9 cellular contexts compared by ENCODE assay signal in genomic region chr4:182916483-182917181, GRCh38.
A peak's percentile ranks its signal among the peaks of the same experiment; 100 is the strongest.
DNase-seq lines count a peak whose midpoint lies in the region; ATAC-seq and FAIRE-seq lines count a peak whose summit lies in the region.
"Had no signal": no experiment of that assay in that cellular context is flagged by ENCODE, and none has a peak within 500 bp of the region (broad histone marks: within the 10 kb centered on the region; RNA-seq: fewer than 3 reads in every experiment).

No MANE protein-coding gene starts in this region.

- ATAC-seq in GM21515 (IDR thresholded peaks at IDR 0.05; ENCODE audit: unreplicated experiment) = peak; percentile 29

- FAIRE-seq in HTR-8/SVneo (lab: Jason Lieb, UNC) = peak; percentile 93
- FAIRE-seq: endometrium had no signal

- DNase-seq in EH (ENCODE audit: low read depth) (peak; percentile 83), HTR-8/SVneo (ENCODE audit: insufficient read length, low spot score) (peak; percentile 69), T-helper 2 cell (peak in 3 of 5 experiments; percentile 10 to 52 (median 22)), cerebellar cortex (ENCODE audit: low spot score) (peak; percentile 48), left kidney (ENCODE audit: low read depth, low spot score) (peak; percentile 84), epidermal melanocyte (ENCODE audit: insufficient read length, low spot score) (no peak)
- peak; percentile 40 for DNase-seq in stimulated activated CD4-positive, alpha-beta T cell treated with anti-CD3 and anti-CD28 coated beads, Interleukin-4, amount 100 ng/mL, for 24 hours
